ENCODE assay signal across 2 cellular contexts in genomic region chr21:32726742-32727477, GRCh38.
TF ChIP-seq lines count a peak whose summit lies in the region.

No MANE protein-coding gene starts in this region.

TF ChIP-seq in IMR-90, 13 proteins besides CTCF, POLR2A, EP300 and RAD21:
- TF ChIP-seq MXI1 (IDR thresholded peaks at IDR 0.05; ENCODE audit: borderline replicate concordance, low read depth, low read length) (no peak), CEBPB (IDR thresholded peaks at IDR 0.05; ENCODE audit: low read depth, low read length) (no peak), RCOR1 (IDR thresholded peaks at IDR 0.05; ENCODE audit: insufficient replicate concordance, low read length) (no peak), CHD1 (IDR thresholded peaks at IDR 0.05; ENCODE audit: low read depth, low read length) (no peak), USF2 (IDR thresholded peaks at IDR 0.05; ENCODE audit: low read depth, low read length) (no peak), MAZ (IDR thresholded peaks at IDR 0.05; ENCODE audit: borderline replicate concordance, low read depth, low read length) (no peak), MAFK (IDR thresholded peaks at IDR 0.05; ENCODE audit: low read depth, low read length) (no peak), FOS (IDR thresholded peaks at IDR 0.05; ENCODE audit: low read depth, low read length) (no peak), NFE2L2 (IDR thresholded peaks at IDR 0.05; ENCODE audit: low read depth, low read length) (no peak), SMC3 (IDR thresholded peaks at IDR 0.05; ENCODE audit: low read depth, low read length) (no peak), ELK1 (IDR thresholded peaks at IDR 0.05; ENCODE audit: borderline replicate concordance, low read depth, low read length) (no peak), RFX5 (IDR thresholded peaks at IDR 0.05; ENCODE audit: low read depth, low read length) (no peak), BHLHE40 (IDR thresholded peaks at IDR 0.05; ENCODE audit: low read depth, low read length) (no peak)

TF ChIP-seq in liver, 16 proteins besides CTCF, POLR2A, EP300 and RAD21:
- TF ChIP-seq HNF4A (conservative IDR thresholded peaks at IDR 0.05) (no peak), EGR1 (IDR thresholded peaks at IDR 0.05; ENCODE audit: low read depth in 2 of 2) (no peak), ZBTB33 (IDR thresholded peaks at IDR 0.05) (no peak), GABPA (IDR thresholded peaks at IDR 0.05 in 1 of 2, conservative IDR thresholded peaks at IDR 0.05 in 1 of 2) (no peak), MAX (IDR thresholded peaks at IDR 0.05) (no peak), REST (IDR thresholded peaks at IDR 0.05) (no peak), HNF4G (IDR thresholded peaks at IDR 0.05) (no peak), SP1 (IDR thresholded peaks at IDR 0.05) (no peak), JUND (IDR thresholded peaks at IDR 0.05) (no peak), RXRA (IDR thresholded peaks at IDR 0.05) (no peak), NR2F2 (IDR thresholded peaks at IDR 0.05) (no peak), FOXA1 (IDR thresholded peaks at IDR 0.05) (no peak), YY1 (IDR thresholded peaks at IDR 0.05) (no peak), ATF3 (IDR thresholded peaks at IDR 0.05) (no peak)
TF ChIP-seq in liver: peak in this region for 0.
